ENCODE assay signal across 17 cellular contexts in the genomic region with DNA sequence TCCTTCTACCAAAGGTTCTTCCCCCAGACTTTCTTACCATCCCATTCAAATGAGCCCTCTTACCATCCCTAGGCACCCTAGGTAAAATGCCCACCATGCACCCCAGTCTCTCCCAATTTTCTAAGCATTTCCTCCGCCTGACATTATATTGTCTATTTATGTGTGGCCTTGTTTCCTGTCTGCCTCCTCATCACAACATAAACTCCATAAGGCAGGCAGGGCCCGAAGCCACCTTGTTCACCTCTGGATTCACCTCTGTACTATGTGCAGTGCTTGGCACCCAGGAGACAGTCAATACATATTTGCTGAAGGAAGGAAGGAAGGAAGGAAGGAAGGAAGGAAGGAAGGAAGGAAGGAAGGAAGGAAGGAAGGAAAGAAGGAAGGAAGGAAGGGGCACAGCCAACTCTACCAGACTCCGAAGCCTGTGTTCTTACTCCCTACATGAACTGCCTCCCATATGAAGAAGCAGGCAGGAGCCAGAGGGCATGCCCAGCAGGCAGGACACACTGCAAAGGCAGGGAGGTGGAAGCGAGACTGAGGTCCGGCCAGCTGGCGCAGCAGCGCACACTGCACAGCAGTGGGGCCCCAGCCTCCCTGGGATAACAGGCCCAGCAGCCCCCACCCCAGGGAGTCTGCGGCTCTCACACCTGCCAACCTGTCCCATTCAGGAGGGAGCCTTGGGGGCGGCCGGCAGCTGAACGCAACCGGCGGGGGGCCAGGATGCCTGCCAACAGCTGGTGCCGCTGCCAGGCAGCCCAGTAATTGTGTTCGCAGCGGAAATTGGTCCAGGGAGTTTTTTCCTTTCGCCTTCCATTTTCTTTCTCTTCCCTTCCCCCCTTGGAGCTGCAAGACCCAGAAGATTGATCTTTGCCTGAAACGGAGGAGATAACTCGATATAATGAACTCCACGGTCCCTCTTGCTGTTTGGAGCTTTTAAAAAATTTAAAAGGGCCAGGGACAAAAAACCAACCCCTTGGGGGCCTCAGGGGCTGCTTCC.
DNase-seq lines count a peak whose midpoint lies in the region; ATAC-seq and TF ChIP-seq lines count a peak whose summit lies in the region.
"Had no signal": no experiment of that assay in that cellular context is flagged by ENCODE, and none has a peak within 500 bp of the region (broad histone marks: within the 10 kb centered on the region; RNA-seq: fewer than 3 reads in every experiment).

No MANE protein-coding gene starts in this region.

- H3K9me3 ChIP-seq in iPS-18c (ENCODE audit: control insufficient read depth, insufficient read depth, low read length) (no peaks in the 10 kb centered on the region), upper lobe of right lung (no peaks in the 10 kb centered on the region)
- H3K9me3 ChIP-seq: vagina had no signal

- no peaks in the 10 kb centered on the region for H3K9me3 Mint-ChIP-seq in mesothelial cell of epicardium
- H3K9me3 Mint-ChIP-seq: IgD-negative memory B cell; stimulated activated naive CD8-positive, alpha-beta T cell treated with anti-CD3 and anti-CD28 coated beads, Interleukin-15, Interleukin-2, amounts not matched to agents 100 ng/mL and 50 ng/mL, for 24 hours had no signal

- H3K4me1 Mint-ChIP-seq in mesothelial cell of epicardium: peaks cover 5% of the 10 kb centered on the region
- H3K4me1 Mint-ChIP-seq: IgD-negative memory B cell had no signal

- no peak overlapping the region for H3K4me3 Mint-ChIP-seq in mesothelial cell of epicardium
- H3K4me3 Mint-ChIP-seq: IgD-negative memory B cell; stimulated activated naive CD8-positive, alpha-beta T cell treated with anti-CD3 and anti-CD28 coated beads, Interleukin-15, Interleukin-2, amounts not matched to agents 100 ng/mL and 50 ng/mL, for 24 hours had no signal

- H3K27ac ChIP-seq in upper lobe of right lung: no peak overlapping the region
- H3K27ac ChIP-seq: hepatocyte, skin epidermis, vagina had no signal

- TF ChIP-seq CTCF in upper lobe of right lung (IDR thresholded peaks at IDR 0.05) (no peak), mesothelial cell of epicardium (IDR thresholded peaks at IDR 0.05; ENCODE audit: unreplicated experiment) (no peak)

- peak overlapping the region; percentile 15; the same call in 1 of the 2 replicates for H3K4me3 ChIP-seq in iPS-18c (ENCODE audit: insufficient read depth, low read depth, low read length)
- no peak overlapping the region for H3K4me3 ChIP-seq in upper lobe of right lung
- H3K4me3 ChIP-seq: hepatocyte, lung, skin epidermis, vagina had no signal

- peaks cover 8% of the 10 kb centered on the region for H3K27me3 ChIP-seq in upper lobe of right lung
- H3K27me3 ChIP-seq: vagina had no signal

- ATAC-seq in upper lobe of right lung: no peak
- no peak for ATAC-seq in HG03280 (IDR thresholded peaks at IDR 0.05; ENCODE audit: unreplicated experiment)

- intact Hi-C loops in upper lobe of right lung (cut with DNase I): no loop called here

- peaks cover 64% of the 10 kb centered on the region for H3K27me3 Mint-ChIP-seq in mesothelial cell of epicardium (ENCODE audit: low read depth)

- no peaks in the 10 kb centered on the region for H3K4me1 ChIP-seq in upper lobe of right lung
- H3K4me1 ChIP-seq: vagina had no signal

- H3K36me3 ChIP-seq in upper lobe of right lung: no peaks in the 10 kb centered on the region
- H3K36me3 ChIP-seq: vagina had no signal

- DNase-seq in DMS79 treated with DMSO at 0.1 percent for 48 hours (lab: John Stamatoyannopoulos, UW) (peak; percentile 39), NCI-H1694 treated with DMSO at 0.1 percent for 48 hours (lab: John Stamatoyannopoulos, UW) (peak; percentile 84), NCI-H748 (lab: John Stamatoyannopoulos, UW; ENCODE audit: unreplicated experiment) (peak; percentile 84), upper lobe of right lung (no peak), mesothelial cell of epicardium (ENCODE audit: low spot score in 2 of 2, unreplicated experiment in 2 of 2) (no peak)
- DNase-seq in activated CD8-positive, alpha-beta memory T cell treated with anti-CD3 and anti-CD28 coated beads, Interleukin-2, amount 50 U/mL, for 4 hours: no peak
- DNase-seq: activated CD4-positive, alpha-beta T cell treated with anti-CD3 and anti-CD28 coated beads, Interleukin-2, amount 50 U/mL, for 4 hours; aorta; dermis blood vessel endothelial cell had no signal

- no peaks in the 10 kb centered on the region for H3K36me3 Mint-ChIP-seq in mesothelial cell of epicardium
- H3K36me3 Mint-ChIP-seq: IgD-negative memory B cell had no signal

- no peak overlapping the region for H3K27ac Mint-ChIP-seq in mesothelial cell of epicardium
- H3K27ac Mint-ChIP-seq: IgD-negative memory B cell; stimulated activated naive CD8-positive, alpha-beta T cell treated with anti-CD3 and anti-CD28 coated beads, Interleukin-15, Interleukin-2, amounts not matched to agents 100 ng/mL and 50 ng/mL, for 24 hours had no signal

Comparison
In these comparisons a context has a peak if more than half of its experiments do, and no peak if none do; other contexts are left out.
1. DNase-seq: peak in DMS79 treated with DMSO at 0.1 percent for 48 hours (single experiment), NCI-H1694 treated with DMSO at 0.1 percent for 48 hours (single experiment) and NCI-H748 (single experiment); none in activated CD8-positive, alpha-beta memory T cell treated with anti-CD3 and anti-CD28 coated beads, Interleukin-2, amount 50 U/mL, for 4 hours (single experiment), upper lobe of right lung (single experiment) and mesothelial cell of epicardium (0 of 2).